ENCODE assay signal across 1 cellular context in the genomic region with DNA sequence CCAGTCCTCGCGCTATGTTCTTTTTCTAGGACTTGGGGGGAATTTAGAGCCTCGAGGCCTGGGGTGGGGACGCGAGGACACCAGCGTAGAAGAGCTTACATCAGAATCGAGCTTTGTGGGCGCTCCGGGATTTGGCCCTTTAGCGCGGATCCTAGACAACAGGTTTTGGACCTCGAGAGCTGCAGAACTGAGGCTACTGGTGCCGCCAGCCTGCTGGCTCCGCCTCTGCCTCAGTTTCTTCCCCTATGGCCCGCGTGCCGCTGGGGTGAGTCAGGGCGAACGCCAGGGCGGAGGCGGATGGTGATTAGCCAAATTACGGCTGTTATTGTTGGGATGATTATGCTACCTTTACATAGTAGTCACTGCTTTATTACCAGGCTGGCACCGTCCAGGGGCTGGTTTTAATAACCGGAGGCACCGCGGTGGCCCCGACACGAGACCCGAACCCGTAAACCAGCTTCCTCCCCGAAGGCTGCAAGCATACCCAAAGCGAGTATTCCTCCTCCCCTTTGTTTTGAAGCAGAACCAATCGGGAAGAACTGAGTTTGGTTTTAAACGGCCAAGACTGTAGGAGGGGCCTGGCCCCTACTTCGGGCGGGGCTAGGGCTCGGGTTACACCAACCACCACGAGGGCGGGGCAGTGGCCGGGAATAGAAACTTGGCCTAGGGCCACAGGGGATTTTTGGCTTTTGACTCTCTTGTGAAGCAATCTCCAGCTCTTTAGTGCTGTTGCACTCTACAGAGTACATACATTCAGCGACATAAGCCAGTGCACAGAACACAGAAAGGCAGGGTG.
TF ChIP-seq lines count a peak whose summit lies in the region.

No MANE protein-coding gene starts in this region.

TF ChIP-seq in HepG2, 621 proteins besides CTCF, POLR2A, EP300 and RAD21 (continued from another document and continues in another):
- TF ChIP-seq, protein P1, sequence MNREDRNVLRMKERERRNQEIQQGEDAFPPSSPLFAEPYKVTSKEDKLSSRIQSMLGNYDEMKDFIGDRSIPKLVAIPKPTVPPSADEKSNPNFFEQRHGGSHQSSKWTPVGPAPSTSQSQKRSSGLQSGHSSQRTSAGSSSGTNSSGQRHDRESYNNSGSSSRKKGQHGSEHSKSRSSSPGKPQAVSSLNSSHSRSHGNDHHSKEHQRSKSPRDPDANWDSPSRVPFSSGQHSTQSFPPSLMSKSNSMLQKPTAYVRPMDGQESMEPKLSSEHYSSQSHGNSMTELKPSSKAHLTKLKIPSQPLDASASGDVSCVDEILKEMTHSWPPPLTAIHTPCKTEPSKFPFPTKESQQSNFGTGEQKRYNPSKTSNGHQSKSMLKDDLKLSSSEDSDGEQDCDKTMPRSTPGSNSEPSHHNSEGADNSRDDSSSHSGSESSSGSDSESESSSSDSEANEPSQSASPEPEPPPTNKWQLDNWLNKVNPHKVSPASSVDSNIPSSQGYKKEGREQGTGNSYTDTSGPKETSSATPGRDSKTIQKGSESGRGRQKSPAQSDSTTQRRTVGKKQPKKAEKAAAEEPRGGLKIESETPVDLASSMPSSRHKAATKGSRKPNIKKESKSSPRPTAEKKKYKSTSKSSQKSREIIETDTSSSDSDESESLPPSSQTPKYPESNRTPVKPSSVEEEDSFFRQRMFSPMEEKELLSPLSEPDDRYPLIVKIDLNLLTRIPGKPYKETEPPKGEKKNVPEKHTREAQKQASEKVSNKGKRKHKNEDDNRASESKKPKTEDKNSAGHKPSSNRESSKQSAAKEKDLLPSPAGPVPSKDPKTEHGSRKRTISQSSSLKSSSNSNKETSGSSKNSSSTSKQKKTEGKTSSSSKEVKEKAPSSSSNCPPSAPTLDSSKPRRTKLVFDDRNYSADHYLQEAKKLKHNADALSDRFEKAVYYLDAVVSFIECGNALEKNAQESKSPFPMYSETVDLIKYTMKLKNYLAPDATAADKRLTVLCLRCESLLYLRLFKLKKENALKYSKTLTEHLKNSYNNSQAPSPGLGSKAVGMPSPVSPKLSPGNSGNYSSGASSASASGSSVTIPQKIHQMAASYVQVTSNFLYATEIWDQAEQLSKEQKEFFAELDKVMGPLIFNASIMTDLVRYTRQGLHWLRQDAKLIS (CRISPR knock-in tag; IDR thresholded peaks at IDR 0.05), result no peak
- TF ChIP-seq ZSCAN29 (CRISPR knock-in tag; conservative IDR thresholded peaks at IDR 0.05) (no peak; the same call in 1 of the 2 replicates), REXO4 (CRISPR knock-in tag; IDR thresholded peaks at IDR 0.05; ENCODE audit: borderline replicate concordance) (no peak), THAP11 (CRISPR knock-in tag; IDR thresholded peaks at IDR 0.05) (peak; percentile 89), SIN3A (IDR thresholded peaks at IDR 0.05; ENCODE audit: borderline replicate concordance, low read depth, low read length) (peak; percentile 67; the same call in 1 of the 2 replicates), ZC3H4 (CRISPR knock-in tag; IDR thresholded peaks at IDR 0.05; ENCODE audit: borderline replicate concordance) (peak; percentile 94), POLR2AphosphoS2 (IDR thresholded peaks at IDR 0.05; ENCODE audit: low read depth, low read length) (no peak), ZNF446 (CRISPR knock-in tag; IDR thresholded peaks at IDR 0.05) (no peak), JUN (CRISPR knock-in tag; IDR thresholded peaks at IDR 0.05) (no peak), ZMAT3 (CRISPR knock-in tag; conservative IDR thresholded peaks at IDR 0.05) (peak; percentile 33; the same call in 1 of the 2 replicates), TRIM24 (CRISPR knock-in tag; IDR thresholded peaks at IDR 0.05) (no peak), ZNF550 (CRISPR knock-in tag; IDR thresholded peaks at IDR 0.05; ENCODE audit: borderline replicate concordance) (0 out of 2 replicates have a peak, but pooled peaks have one; percentile 39), ZNF766 (CRISPR knock-in tag; IDR thresholded peaks at IDR 0.05; ENCODE audit: borderline replicate concordance) (no peak), SIX1 (CRISPR knock-in tag; IDR thresholded peaks at IDR 0.05; ENCODE audit: borderline replicate concordance) (peak; percentile 96), SRF (IDR thresholded peaks at IDR 0.05; ENCODE audit: low read depth, low read length) (no peak), KMT2B (CRISPR knock-in tag; IDR thresholded peaks at IDR 0.05) (peak; percentile 11; the same call in 1 of the 2 replicates)
- TF ChIP-seq, protein P2, sequence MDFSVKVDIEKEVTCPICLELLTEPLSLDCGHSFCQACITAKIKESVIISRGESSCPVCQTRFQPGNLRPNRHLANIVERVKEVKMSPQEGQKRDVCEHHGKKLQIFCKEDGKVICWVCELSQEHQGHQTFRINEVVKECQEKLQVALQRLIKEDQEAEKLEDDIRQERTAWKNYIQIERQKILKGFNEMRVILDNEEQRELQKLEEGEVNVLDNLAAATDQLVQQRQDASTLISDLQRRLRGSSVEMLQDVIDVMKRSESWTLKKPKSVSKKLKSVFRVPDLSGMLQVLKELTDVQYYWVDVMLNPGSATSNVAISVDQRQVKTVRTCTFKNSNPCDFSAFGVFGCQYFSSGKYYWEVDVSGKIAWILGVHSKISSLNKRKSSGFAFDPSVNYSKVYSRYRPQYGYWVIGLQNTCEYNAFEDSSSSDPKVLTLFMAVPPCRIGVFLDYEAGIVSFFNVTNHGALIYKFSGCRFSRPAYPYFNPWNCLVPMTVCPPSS (IDR thresholded peaks at IDR 0.05), result no peak
- TF ChIP-seq, protein P3, sequence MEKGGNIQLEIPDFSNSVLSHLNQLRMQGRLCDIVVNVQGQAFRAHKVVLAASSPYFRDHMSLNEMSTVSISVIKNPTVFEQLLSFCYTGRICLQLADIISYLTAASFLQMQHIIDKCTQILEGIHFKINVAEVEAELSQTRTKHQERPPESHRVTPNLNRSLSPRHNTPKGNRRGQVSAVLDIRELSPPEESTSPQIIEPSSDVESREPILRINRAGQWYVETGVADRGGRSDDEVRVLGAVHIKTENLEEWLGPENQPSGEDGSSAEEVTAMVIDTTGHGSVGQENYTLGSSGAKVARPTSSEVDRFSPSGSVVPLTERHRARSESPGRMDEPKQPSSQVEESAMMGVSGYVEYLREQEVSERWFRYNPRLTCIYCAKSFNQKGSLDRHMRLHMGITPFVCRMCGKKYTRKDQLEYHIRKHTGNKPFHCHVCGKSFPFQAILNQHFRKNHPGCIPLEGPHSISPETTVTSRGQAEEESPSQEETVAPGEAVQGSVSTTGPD (CRISPR knock-in tag; IDR thresholded peaks at IDR 0.05), result 0 out of 2 replicates have a peak, but pooled peaks have one; percentile 41
- TF ChIP-seq, protein P4, sequence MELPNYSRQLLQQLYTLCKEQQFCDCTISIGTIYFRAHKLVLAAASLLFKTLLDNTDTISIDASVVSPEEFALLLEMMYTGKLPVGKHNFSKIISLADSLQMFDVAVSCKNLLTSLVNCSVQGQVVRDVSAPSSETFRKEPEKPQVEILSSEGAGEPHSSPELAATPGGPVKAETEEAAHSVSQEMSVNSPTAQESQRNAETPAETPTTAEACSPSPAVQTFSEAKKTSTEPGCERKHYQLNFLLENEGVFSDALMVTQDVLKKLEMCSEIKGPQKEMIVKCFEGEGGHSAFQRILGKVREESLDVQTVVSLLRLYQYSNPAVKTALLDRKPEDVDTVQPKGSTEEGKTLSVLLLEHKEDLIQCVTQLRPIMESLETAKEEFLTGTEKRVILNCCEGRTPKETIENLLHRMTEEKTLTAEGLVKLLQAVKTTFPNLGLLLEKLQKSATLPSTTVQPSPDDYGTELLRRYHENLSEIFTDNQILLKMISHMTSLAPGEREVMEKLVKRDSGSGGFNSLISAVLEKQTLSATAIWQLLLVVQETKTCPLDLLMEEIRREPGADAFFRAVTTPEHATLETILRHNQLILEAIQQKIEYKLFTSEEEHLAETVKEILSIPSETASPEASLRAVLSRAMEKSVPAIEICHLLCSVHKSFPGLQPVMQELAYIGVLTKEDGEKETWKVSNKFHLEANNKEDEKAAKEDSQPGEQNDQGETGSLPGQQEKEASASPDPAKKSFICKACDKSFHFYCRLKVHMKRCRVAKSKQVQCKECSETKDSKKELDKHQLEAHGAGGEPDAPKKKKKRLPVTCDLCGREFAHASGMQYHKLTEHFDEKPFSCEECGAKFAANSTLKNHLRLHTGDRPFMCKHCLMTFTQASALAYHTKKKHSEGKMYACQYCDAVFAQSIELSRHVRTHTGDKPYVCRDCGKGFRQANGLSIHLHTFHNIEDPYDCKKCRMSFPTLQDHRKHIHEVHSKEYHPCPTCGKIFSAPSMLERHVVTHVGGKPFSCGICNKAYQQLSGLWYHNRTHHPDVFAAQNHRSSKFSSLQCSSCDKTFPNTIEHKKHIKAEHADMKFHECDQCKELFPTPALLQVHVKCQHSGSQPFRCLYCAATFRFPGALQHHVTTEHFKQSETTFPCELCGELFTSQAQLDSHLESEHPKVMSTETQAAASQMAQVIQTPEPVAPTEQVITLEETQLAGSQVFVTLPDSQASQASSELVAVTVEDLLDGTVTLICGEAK (IDR thresholded peaks at IDR 0.05), result no peak
- TF ChIP-seq, protein P4 (CRISPR knock-in tag; IDR thresholded peaks at IDR 0.05), result no peak
- TF ChIP-seq, protein P5, sequence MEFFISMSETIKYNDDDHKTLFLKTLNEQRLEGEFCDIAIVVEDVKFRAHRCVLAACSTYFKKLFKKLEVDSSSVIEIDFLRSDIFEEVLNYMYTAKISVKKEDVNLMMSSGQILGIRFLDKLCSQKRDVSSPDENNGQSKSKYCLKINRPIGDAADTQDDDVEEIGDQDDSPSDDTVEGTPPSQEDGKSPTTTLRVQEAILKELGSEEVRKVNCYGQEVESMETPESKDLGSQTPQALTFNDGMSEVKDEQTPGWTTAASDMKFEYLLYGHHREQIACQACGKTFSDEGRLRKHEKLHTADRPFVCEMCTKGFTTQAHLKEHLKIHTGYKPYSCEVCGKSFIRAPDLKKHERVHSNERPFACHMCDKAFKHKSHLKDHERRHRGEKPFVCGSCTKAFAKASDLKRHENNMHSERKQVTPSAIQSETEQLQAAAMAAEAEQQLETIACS (CRISPR knock-in tag; IDR thresholded peaks at IDR 0.05), result no peak; the same call in 1 of the 2 replicates
- TF ChIP-seq, protein P6, sequence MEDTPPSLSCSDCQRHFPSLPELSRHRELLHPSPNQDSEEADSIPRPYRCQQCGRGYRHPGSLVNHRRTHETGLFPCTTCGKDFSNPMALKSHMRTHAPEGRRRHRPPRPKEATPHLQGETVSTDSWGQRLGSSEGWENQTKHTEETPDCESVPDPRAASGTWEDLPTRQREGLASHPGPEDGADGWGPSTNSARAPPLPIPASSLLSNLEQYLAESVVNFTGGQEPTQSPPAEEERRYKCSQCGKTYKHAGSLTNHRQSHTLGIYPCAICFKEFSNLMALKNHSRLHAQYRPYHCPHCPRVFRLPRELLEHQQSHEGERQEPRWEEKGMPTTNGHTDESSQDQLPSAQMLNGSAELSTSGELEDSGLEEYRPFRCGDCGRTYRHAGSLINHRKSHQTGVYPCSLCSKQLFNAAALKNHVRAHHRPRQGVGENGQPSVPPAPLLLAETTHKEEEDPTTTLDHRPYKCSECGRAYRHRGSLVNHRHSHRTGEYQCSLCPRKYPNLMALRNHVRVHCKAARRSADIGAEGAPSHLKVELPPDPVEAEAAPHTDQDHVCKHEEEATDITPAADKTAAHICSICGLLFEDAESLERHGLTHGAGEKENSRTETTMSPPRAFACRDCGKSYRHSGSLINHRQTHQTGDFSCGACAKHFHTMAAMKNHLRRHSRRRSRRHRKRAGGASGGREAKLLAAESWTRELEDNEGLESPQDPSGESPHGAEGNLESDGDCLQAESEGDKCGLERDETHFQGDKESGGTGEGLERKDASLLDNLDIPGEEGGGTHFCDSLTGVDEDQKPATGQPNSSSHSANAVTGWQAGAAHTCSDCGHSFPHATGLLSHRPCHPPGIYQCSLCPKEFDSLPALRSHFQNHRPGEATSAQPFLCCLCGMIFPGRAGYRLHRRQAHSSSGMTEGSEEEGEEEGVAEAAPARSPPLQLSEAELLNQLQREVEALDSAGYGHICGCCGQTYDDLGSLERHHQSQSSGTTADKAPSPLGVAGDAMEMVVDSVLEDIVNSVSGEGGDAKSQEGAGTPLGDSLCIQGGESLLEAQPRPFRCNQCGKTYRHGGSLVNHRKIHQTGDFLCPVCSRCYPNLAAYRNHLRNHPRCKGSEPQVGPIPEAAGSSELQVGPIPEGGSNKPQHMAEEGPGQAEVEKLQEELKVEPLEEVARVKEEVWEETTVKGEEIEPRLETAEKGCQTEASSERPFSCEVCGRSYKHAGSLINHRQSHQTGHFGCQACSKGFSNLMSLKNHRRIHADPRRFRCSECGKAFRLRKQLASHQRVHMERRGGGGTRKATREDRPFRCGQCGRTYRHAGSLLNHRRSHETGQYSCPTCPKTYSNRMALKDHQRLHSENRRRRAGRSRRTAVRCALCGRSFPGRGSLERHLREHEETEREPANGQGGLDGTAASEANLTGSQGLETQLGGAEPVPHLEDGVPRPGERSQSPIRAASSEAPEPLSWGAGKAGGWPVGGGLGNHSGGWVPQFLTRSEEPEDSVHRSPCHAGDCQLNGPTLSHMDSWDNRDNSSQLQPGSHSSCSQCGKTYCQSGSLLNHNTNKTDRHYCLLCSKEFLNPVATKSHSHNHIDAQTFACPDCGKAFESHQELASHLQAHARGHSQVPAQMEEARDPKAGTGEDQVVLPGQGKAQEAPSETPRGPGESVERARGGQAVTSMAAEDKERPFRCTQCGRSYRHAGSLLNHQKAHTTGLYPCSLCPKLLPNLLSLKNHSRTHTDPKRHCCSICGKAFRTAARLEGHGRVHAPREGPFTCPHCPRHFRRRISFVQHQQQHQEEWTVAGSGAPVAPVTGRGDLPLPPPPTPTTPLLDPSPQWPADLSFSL (CRISPR knock-in tag; IDR thresholded peaks at IDR 0.05), result no peak
- TF ChIP-seq, protein P7, sequence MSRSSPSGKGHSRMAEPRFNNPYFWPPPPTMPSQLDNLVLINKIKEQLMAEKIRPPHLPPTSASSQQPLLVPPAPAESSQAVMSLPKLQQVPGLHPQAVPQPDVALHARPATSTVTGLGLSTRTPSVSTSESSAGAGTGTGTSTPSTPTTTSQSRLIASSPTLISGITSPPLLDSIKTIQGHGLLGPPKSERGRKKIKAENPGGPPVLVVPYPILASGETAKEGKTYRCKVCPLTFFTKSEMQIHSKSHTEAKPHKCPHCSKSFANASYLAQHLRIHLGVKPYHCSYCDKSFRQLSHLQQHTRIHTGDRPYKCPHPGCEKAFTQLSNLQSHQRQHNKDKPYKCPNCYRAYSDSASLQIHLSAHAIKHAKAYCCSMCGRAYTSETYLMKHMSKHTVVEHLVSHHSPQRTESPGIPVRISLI (CRISPR knock-in tag; IDR thresholded peaks at IDR 0.05; ENCODE audit: borderline replicate concordance), result no peak
